In the genomic region with DNA sequence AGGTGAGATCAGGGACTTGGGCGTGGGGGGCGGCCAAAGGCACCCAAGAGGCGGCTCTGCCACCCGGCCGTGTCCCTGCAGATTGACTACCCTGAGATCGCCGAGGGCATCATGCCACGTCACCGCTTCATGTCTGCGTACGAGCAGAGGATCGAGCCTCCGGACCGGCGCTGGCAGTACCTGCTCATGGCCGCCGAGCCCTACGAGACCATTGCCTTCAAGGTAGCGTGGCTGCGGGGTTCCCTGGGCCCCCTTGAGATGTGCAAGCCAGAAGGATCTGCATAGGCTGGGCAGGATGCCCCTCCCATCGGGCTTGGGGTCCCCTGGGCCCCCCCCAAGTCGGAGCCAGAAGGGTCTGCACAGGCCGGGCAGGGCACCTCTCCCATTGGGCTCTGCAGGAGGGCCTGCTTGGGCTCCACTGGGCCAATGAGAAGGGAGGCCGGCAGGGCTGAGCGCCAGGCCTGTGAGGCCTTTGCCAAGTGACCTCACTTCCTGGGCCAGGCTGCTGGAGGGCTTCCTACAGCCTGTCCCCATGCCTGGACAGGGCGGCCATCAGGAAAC, we compare ENCODE assay signal across 17 cellular contexts. TPM values are rescaled to one million over a fixed set of nuclear protein-coding genes. Genes with fewer than 3 reads are reported as not detected.
DNase-seq lines count a peak whose midpoint lies in the region; ATAC-seq and TF ChIP-seq lines count a peak whose summit lies in the region.
"Had no signal": no experiment of that assay in that cellular context is flagged by ENCODE, and none has a peak within 500 bp of the region (broad histone marks: within the 10 kb centered on the region; RNA-seq: fewer than 3 reads in every experiment).

No MANE protein-coding gene starts in this region.

- H3K36me3 Mint-ChIP-seq in effector memory CD8-positive, alpha-beta T cell (ENCODE audit: insufficient read depth) = peaks cover 57% of the 10 kb centered on the region

- H3K27ac Mint-ChIP-seq in effector memory CD8-positive, alpha-beta T cell = no peak overlapping the region
- H3K27ac Mint-ChIP-seq: activated CD4-positive, alpha-beta T cell treated with anti-CD3 and anti-CD28 coated beads, Interleukin-2, amount 10 ng/mL, durations not matched to agents 24 days and 14 days; CD8-positive, alpha-beta T cell had no signal

- H3K27me3 Mint-ChIP-seq in effector memory CD8-positive, alpha-beta T cell = peaks cover 0 to 3% of the 10 kb centered on the region in 2 donors
- H3K27me3 Mint-ChIP-seq: activated CD4-positive, alpha-beta T cell treated with anti-CD3 and anti-CD28 coated beads, Interleukin-2, amount 10 ng/mL, durations not matched to agents 24 days and 14 days had no signal

- in situ Hi-C loops in GM13977 (cut with MboI; ENCODE audit: low pct_unique_long_range_greater_than_20kb, low sequenced_read_pairs, unreplicated experiment) = no loop called here

- H3K9me3 Mint-ChIP-seq in effector memory CD8-positive, alpha-beta T cell = no peaks in the 10 kb centered on the region
- H3K9me3 Mint-ChIP-seq: activated CD4-positive, alpha-beta T cell treated with anti-CD3 and anti-CD28 coated beads, Interleukin-2, amount 10 ng/mL, durations not matched to agents 24 days and 14 days; CD8-positive, alpha-beta T cell had no signal

- TF ChIP-seq CTCF in fibroblast of mammary gland (conservative IDR thresholded peaks at IDR 0.05; ENCODE audit: control insufficient read depth, insufficient read depth, low read depth, low read length) = no peak
- no peak for TF ChIP-seq CTCF in GM13977 (IDR thresholded peaks at IDR 0.05; ENCODE audit: extremely low read depth, insufficient read depth, missing control alignments)

- peaks cover 8 to 13% of the 10 kb centered on the region in 2 donors for H3K4me1 Mint-ChIP-seq in effector memory CD8-positive, alpha-beta T cell (ENCODE audit: low read depth in 2 of 2)

- DNase-seq in EL (peak; percentile 73), RKO (ENCODE audit: low spot score) (peak; percentile 66), fibroblast of mammary gland (ENCODE audit: low read depth) (peak; percentile 73), mucosa of gallbladder (ENCODE audit: low spot score) (peak; percentile 57), GM13977 (ENCODE audit: low spot score) (no peak), NK-92 (lab: John Stamatoyannopoulos, UW; ENCODE audit: unreplicated experiment) (no peak)
- no peak for DNase-seq in effector memory CD8-positive, alpha-beta T cell
- DNase-seq: activated CD4-positive, alpha-beta T cell treated with anti-CD3 and anti-CD28 coated beads, Interleukin-2, amount 10 ng/mL, durations not matched to agents 24 days and 14 days; activated gamma-delta T cell; CD8-positive, alpha-beta T cell; lower lobe of right lung; NCI-H524 treated with DMSO at 0.1 percent for 48 hours; stimulated activated naive CD4-positive, alpha-beta T cell had no signal

- no peak overlapping the region for H3K4me3 ChIP-seq in fibroblast of mammary gland (ENCODE audit: control insufficient read depth, low read depth, low read length)
- H3K4me3 ChIP-seq: gastroesophageal sphincter, lower lobe of right lung, SK-N-MC had no signal

- H3K4me3 Mint-ChIP-seq in effector memory CD8-positive, alpha-beta T cell = no peak overlapping the region
- H3K4me3 Mint-ChIP-seq: activated CD4-positive, alpha-beta T cell treated with anti-CD3 and anti-CD28 coated beads, Interleukin-2, amount 10 ng/mL, durations not matched to agents 24 days and 14 days; CD8-positive, alpha-beta T cell had no signal

- ATAC-seq in HG03095 (IDR thresholded peaks at IDR 0.05; ENCODE audit: unreplicated experiment) = no peak
- ATAC-seq in effector memory CD8-positive, alpha-beta T cell (replicated peaks) = no peak
- ATAC-seq: CD8-positive, alpha-beta T cell; gastroesophageal sphincter had no signal

RNA-seq across cellular contexts. Expression of gene AMH, which starts 2.2 kb away (rescaled TPM):
- 5.1 TPM for total RNA-seq in mucosa of gallbladder

RNA-seq across cellular contexts. Expression of gene JSRP1, which starts 9.3 kb away (rescaled TPM):
- total RNA-seq in mucosa of gallbladder = 0.17 TPM
- total RNA-seq: lower lobe of right lung, osteocyte had no signal

RNA-seq across cellular contexts. Expression of gene SF3A2, which starts 10.3 kb away (rescaled TPM):
- 72.8 TPM for total RNA-seq in mucosa of gallbladder

RNA-seq across cellular contexts. Expression of gene PLEKHJ1, which starts 10.8 kb away (rescaled TPM):
- total RNA-seq in mucosa of gallbladder = 126 TPM

RNA-seq across cellular contexts. Expression of gene PEAK3, which starts 35.1 kb away (rescaled TPM):
- total RNA-seq in mucosa of gallbladder = 1.0 TPM
- total RNA-seq: CD8-positive, alpha-beta T cell had no signal

Comparison
In these comparisons a context has a peak if more than half of its experiments do, and no peak if none do; other contexts are left out.
1. DNase-seq: peak in EL (single experiment), RKO (single experiment), fibroblast of mammary gland (single experiment) and mucosa of gallbladder (single experiment); none in effector memory CD8-positive, alpha-beta T cell (0 of 3), GM13977 (single experiment) and NK-92 (single experiment).